Comparison of ENCODE assay signal across 8 cellular contexts in genomic region chr18:12208296-12209153, GRCh38. TPM values are rescaled to one million over a fixed set of nuclear protein-coding genes. Genes with fewer than 3 reads are reported as not detected.
"Had no signal": no experiment of that assay in that cellular context is flagged by ENCODE, and none has a peak within 500 bp of the region (broad histone marks: within the 10 kb centered on the region; RNA-seq: fewer than 3 reads in every experiment).

No MANE protein-coding gene starts in this region.

RNA-seq across cellular contexts. Expression of gene CIDEA, which starts 45.6 kb away (rescaled TPM):
- total RNA-seq: activated CD8-positive, alpha-beta T cell treated with anti-CD3 and anti-CD28 coated beads, Interleukin-2, amount 10 ng/mL, durations not matched to agents 7 days and 5 days; activated naive CD8-positive, alpha-beta T cell treated with anti-CD3 and anti-CD28 coated beads, Interleukin-2, amount 10 ng/mL, durations not matched to agents 7 days and 5 days; cerebellum; colonic mucosa; RPMI7951; SJCRH30; T-helper 1 cell treated with Interleukin-12 subunit alpha and Interleukin-12 subunit beta and Interleukin-4 antibody, amounts not matched to agents 30 ng/mL and 1 ng/mL, for 36 hours had no signal
- polyA plus RNA-seq: SK-N-SH had no signal
